Comparison of ENCODE assay signal across 23 cellular contexts in genomic region chr18:71678144-71678543, GRCh38.
"Had no signal": no experiment of that assay in that cellular context is flagged by ENCODE, and none has a peak within 500 bp of the region (broad histone marks: within the 10 kb centered on the region; RNA-seq: fewer than 3 reads in every experiment).

No MANE protein-coding gene starts in this region.

- H3K4me3 ChIP-seq: K562 had no signal

- H3K4me2 ChIP-seq: KMS-11, SK-N-SH had no signal

- FAIRE-seq: HTR-8/SVneo, K562 had no signal

- ATAC-seq: K562, Panc1 had no signal

- H3K9ac ChIP-seq: KMS-11, SK-N-SH had no signal

- DNase-seq: Kasumi-1, MV-4-11, NCI-H1048, NCI-H1105, NCI-H1417, NCI-H1436 treated with DMSO at 0.1 percent for 48 hours, NCI-H1694, NCI-H187 treated with DMSO at 0.1 percent for 48 hours, NCI-H2029 treated with DMSO at 0.1 percent for 48 hours, NCI-H2107, NCI-H2227 treated with DMSO at 0.1 percent for 48 hours, NCI-H524, NCI-H526 treated with DMSO at 0.1 percent for 48 hours, NCI-H748 treated with DMSO at 0.1 percent for 48 hours, SHP77, SK-N-SH, SW 1271 had no signal

- H3K9me3 ChIP-seq: SK-N-SH had no signal

- H3K27ac ChIP-seq: HL-60, KMS-11, RWPE1 had no signal
